In genomic region chr20:56451056-56451765, GRCh38 we compare ENCODE assay signal across 2 cellular contexts.
A peak's percentile ranks its signal among the peaks of the same experiment; 100 is the strongest.
TF ChIP-seq lines count a peak whose summit lies in the region.

No MANE protein-coding gene starts in this region.

TF ChIP-seq in IMR-90, 13 proteins besides CTCF, POLR2A, EP300 and RAD21:
- TF ChIP-seq BHLHE40 (IDR thresholded peaks at IDR 0.05; ENCODE audit: low read depth, low read length), result no peak
- TF ChIP-seq ELK1 (IDR thresholded peaks at IDR 0.05; ENCODE audit: borderline replicate concordance, low read depth, low read length), result no peak
- no peak for TF ChIP-seq RCOR1 (IDR thresholded peaks at IDR 0.05; ENCODE audit: insufficient replicate concordance, low read length)
- TF ChIP-seq CEBPB (IDR thresholded peaks at IDR 0.05; ENCODE audit: low read depth, low read length), result 0 out of 2 replicates have a peak, but pooled peaks have one; percentile 10

TF ChIP-seq in SK-N-SH treated with all-trans-retinoic acid at 6 μM for 48 hours, 23 proteins besides CTCF, POLR2A, EP300 and RAD21:
- no peak for TF ChIP-seq POU6F1 (CRISPR knock-in tag; IDR thresholded peaks at IDR 0.05; ENCODE audit: borderline replicate concordance, low read depth)
- peak; percentile 46; the same call in 1 of the 2 replicates for TF ChIP-seq TCF4 (CRISPR knock-in tag; IDR thresholded peaks at IDR 0.05; ENCODE audit: borderline replicate concordance)
TF ChIP-seq in SK-N-SH treated with all-trans-retinoic acid at 6 μM for 48 hours: peak in this region for 1.
